In the genomic region with DNA sequence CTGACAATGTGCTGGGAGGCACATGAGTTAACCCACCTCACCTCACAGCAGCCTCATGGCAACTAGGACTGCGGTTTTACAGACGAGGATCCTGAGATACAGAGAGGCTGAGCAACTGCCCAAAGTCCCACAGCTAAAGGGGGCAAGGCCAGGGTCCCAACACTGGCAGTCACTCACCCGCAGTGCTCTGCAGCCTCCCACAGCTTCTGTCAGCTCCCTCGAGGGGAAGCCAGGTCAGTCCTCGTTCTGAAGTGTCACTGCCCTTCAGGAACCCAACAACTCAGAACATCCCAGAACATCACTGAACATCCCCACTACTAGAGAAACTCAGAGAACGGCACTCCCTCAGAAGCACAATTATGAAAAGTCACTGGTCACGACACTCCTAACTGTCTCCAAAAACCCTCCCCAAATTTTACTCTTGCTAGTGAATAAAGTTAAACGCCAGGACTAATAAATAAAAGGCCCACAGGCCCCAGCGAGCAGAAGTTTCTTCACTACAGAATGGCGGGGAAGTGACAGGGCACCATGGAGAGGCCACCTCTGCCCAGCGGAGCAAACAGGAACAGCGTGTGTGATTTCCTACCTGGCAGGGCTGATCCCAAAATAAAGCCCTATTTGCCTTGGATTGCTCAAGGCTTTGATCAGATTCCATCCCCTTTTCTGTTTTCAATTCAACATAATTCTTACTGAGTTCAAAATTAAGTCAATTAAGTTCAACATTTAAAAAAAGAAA, we compare ENCODE assay signal across 25 cellular contexts.
"Had no signal": no experiment of that assay in that cellular context is flagged by ENCODE, and none has a peak within 500 bp of the region (broad histone marks: within the 10 kb centered on the region; RNA-seq: fewer than 3 reads in every experiment).

No MANE protein-coding gene starts in this region.

- H3K36me3 ChIP-seq: colonic mucosa, neural progenitor cell, thoracic aorta, upper lobe of left lung, uterus had no signal

- H3K27ac ChIP-seq: colonic mucosa, epithelial cell of prostate, neural progenitor cell, tibial nerve, uterus had no signal

- DNase-seq: colonic mucosa; effector CD8-positive, alpha-beta T cell; endodermal cell; foreskin melanocyte; hypothalamus; immature natural killer cell; islet precursor cell; kidney glomerular epithelial cell; mesenchymal stem cell; mucosa of descending colon; naive B cell; retina; stimulated activated CD4-positive, alpha-beta T cell treated with anti-CD3 and anti-CD28 coated beads, Interleukin-2, amount 100 ng/mL, for 24 hours; stimulated activated CD4-positive, alpha-beta T cell treated with anti-CD3 and anti-CD28 coated beads, Interleukin-4, amount 100 ng/mL, for 24 hours; stimulated activated naive CD8-positive, alpha-beta T cell treated with anti-CD3 and anti-CD28 coated beads, Interleukin-15, Interleukin-2, amounts not matched to agents 100 U/mL and 50 U/mL, for 24 hours; upper lobe of left lung; uterus had no signal

- H3K9me3 ChIP-seq: colonic mucosa, mucosa of descending colon, thoracic aorta, tibial nerve, upper lobe of left lung, uterus had no signal

- H3K9ac ChIP-seq: neural progenitor cell had no signal

- H3K4me2 ChIP-seq: neural progenitor cell had no signal

- ATAC-seq: esophagus mucosa; mucosa of descending colon; natural killer cell treated with Interleukin-12 subunit alpha and Interleukin-12 subunit beta and Interleukin-15 and Interleukin-18, amount 100 ng/mL, for 72 hours; sciatic nerve; stimulated activated effector memory CD8-positive, alpha-beta T cell treated with anti-CD3 and anti-CD28 coated beads, Interleukin-12 subunit alpha, Interleukin-12 subunit beta, amount 100 ng/mL, for 72 hours; stimulated activated naive CD8-positive, alpha-beta T cell treated with anti-CD3 and anti-CD28 coated beads, Interleukin-15, Interleukin-2, amounts not matched to agents 100 U/mL and 50 U/mL, for 24 hours had no signal

- H2AFZ ChIP-seq: neural progenitor cell had no signal

- H3K27me3 ChIP-seq: colonic mucosa, neural progenitor cell, tibial nerve, upper lobe of left lung, uterus had no signal

- H3K4me1 ChIP-seq: colonic mucosa, neural progenitor cell, uterus had no signal

- H3K4me3 ChIP-seq: colonic mucosa, mucosa of descending colon, neural progenitor cell, thoracic aorta, tibial nerve, upper lobe of left lung, uterus had no signal
